ENCODE assay signal across 8 cellular contexts in genomic region chr11:62552931-62553838, GRCh38. TPM values are rescaled to one million over a fixed set of nuclear protein-coding genes. Genes with fewer than 3 reads are reported as not detected.
DNase-seq lines count a peak whose midpoint lies in the region; ATAC-seq and TF ChIP-seq lines count a peak whose summit lies in the region.

No MANE protein-coding gene starts in this region.

- H2BK5ac ChIP-seq in mesendoderm (ENCODE audit: low read length): peak overlapping the region; percentile 21

- ATAC-seq in activated B cell treated with CpG ODN at 0.5 μM for 24 hours (ENCODE audit: low read depth): peak; percentile 16

- TF ChIP-seq EP300 in tibial nerve (IDR thresholded peaks at IDR 0.05): peak; percentile 79 to 97

- H2BK15ac ChIP-seq in mesendoderm (replicated peaks; ENCODE audit: low read depth): no peak overlapping the region

- H3K36me3 Mint-ChIP-seq in CD14-positive monocyte (peaks cover 2 to 8% of the 10 kb centered on the region in 2 donors), activated B cell treated with CpG ODN at 0.5 μM for 24 hours (ENCODE audit: low read depth) (peaks cover 8% of the 10 kb centered on the region)

- no peaks in the 10 kb centered on the region for H3K27me3 ChIP-seq in effector memory CD4-positive, alpha-beta T cell (replicated peaks; ENCODE audit: control insufficient read depth, insufficient read depth, low read length, poor library complexity, severe bottlenecking)
- H3K27me3 ChIP-seq in mesendoderm (ENCODE audit: insufficient read depth, low read length, poor library complexity): no peaks in the 10 kb centered on the region
- no peaks in the 10 kb centered on the region for H3K27me3 ChIP-seq in tibial nerve

- H3K27ac Mint-ChIP-seq in CD14-positive monocyte: peak overlapping the region; percentile 100
- peak overlapping the region; percentile 99 for H3K27ac Mint-ChIP-seq in activated B cell treated with CpG ODN at 0.5 μM for 24 hours

- H3K4me1 Mint-ChIP-seq in CD14-positive monocyte: peaks cover 79% of the 10 kb centered on the region
- peaks cover 84% of the 10 kb centered on the region for H3K4me1 Mint-ChIP-seq in activated B cell treated with CpG ODN at 0.5 μM for 24 hours

- H3K18ac ChIP-seq in mesendoderm (ENCODE audit: low read length): no peak overlapping the region

- H3K79me1 ChIP-seq in mesendoderm (ENCODE audit: low read length): peaks cover 6% of the 10 kb centered on the region

- peak; percentile 25 to 73 for TF ChIP-seq POLR2A in tibial nerve (IDR thresholded peaks at IDR 0.05)

- H3K23ac ChIP-seq in mesendoderm (ENCODE audit: low read length): no peak overlapping the region

- POLR2A ChIA-PET in activated B cell treated with CpG ODN at 0.5 μM for 24 hours (lab: Charles Lee): interaction anchor here (0.7 to 7.4 kb wide), 12 partner anchors 12 to 904 kb away, joined by 3 to 183 read pairs (median 10); partner anchors contain the start of genes C11orf98, CSKMT, EEF1G and HNRNPUL2

- intact Hi-C loops in CD14-positive monocyte (cut with micrococcal nuclease): loop anchor here (1.0 to 5.0 kb wide), 2 partner anchors 10 to 586 kb away; partner anchors contain the start of gene FTH1 (in 1 of the 2)
- intact Hi-C loops in activated B cell treated with CpG ODN at 0.5 μM for 24 hours (cut with micrococcal nuclease): loop anchor here (5.0 to 10.0 kb wide), 4 partner anchors 586 to 1641 kb away; partner anchors contain the start of genes FTH1 and TMEM109

- H3K9me3 ChIP-seq in effector memory CD4-positive, alpha-beta T cell (ENCODE audit: control insufficient read depth, low read length): no peaks in the 10 kb centered on the region
- no peaks in the 10 kb centered on the region for H3K9me3 ChIP-seq in tibial nerve

- H3K9me3 Mint-ChIP-seq in CD14-positive monocyte (no peaks in the 10 kb centered on the region), activated B cell treated with CpG ODN at 0.5 μM for 24 hours (no peaks in the 10 kb centered on the region)

- CTCF ChIA-PET in activated B cell treated with CpG ODN at 0.5 μM for 24 hours (lab: Charles Lee): interaction anchor here (0.9 to 11.9 kb wide), 4 partner anchors 11 to 159 kb away, joined by 3 to 192 read pairs (median 7); partner anchors contain the start of gene EEF1G

- no CpG with 5 or more reads among the region's 16 CpGs for WGBS in mesendoderm (ENCODE audit: extremely low coverage, insufficient coverage, low lambda C conversion rate)
- 2 to 3% methylated on average over 16 of the region's 16 CpGs for WGBS in tibial nerve, 2 donors

- no peak overlapping the region for H4K5ac ChIP-seq in mesendoderm (ENCODE audit: low read length)

- peak overlapping the region; percentile 73 for H3K56ac ChIP-seq in mesendoderm (ENCODE audit: low read length)

- H2BK120ac ChIP-seq in mesendoderm (ENCODE audit: low read depth, low read length): no peak overlapping the region

- H3K4me1 ChIP-seq in effector memory CD4-positive, alpha-beta T cell (ENCODE audit: control insufficient read depth, insufficient read depth, low read length, poor library complexity, severe bottlenecking): peaks cover 76% of the 10 kb centered on the region
- H3K4me1 ChIP-seq in mesendoderm (ENCODE audit: control insufficient read depth, low read depth, low read length): peaks cover 24% of the 10 kb centered on the region
- H3K4me1 ChIP-seq in tibial nerve: peaks cover 12 to 100% (median 84%) of the 10 kb centered on the region in 4 donors

- H3K27me3 Mint-ChIP-seq in CD14-positive monocyte (ENCODE audit: low read depth in 3 of 3) (peaks cover 2 to 22% (median 5%) of the 10 kb centered on the region in 3 donors), activated B cell treated with CpG ODN at 0.5 μM for 24 hours (no peaks in the 10 kb centered on the region)

- no peaks in the 10 kb centered on the region for H3K79me2 ChIP-seq in mesendoderm (ENCODE audit: control insufficient read depth, insufficient read depth, low read length)

- H3K4me2 ChIP-seq in mesendoderm (ENCODE audit: low read length): peak overlapping the region; percentile 3

- no peak overlapping the region for H3K4ac ChIP-seq in mesendoderm (ENCODE audit: low read depth, low read length)

- no peak overlapping the region for H4K8ac ChIP-seq in mesendoderm (ENCODE audit: low read depth, low read length)

- H3K9ac ChIP-seq in mesendoderm (ENCODE audit: low read length): peak overlapping the region; percentile 50

- H3K36me3 ChIP-seq in effector memory CD4-positive, alpha-beta T cell (ENCODE audit: control insufficient read depth, insufficient read depth, low read length): no peaks in the 10 kb centered on the region
- H3K36me3 ChIP-seq in mesendoderm (ENCODE audit: control insufficient read depth, insufficient read depth, low read length): peaks cover 7% of the 10 kb centered on the region
- H3K36me3 ChIP-seq in tibial nerve: peaks cover 0 to 4% (median 0%) of the 10 kb centered on the region in 3 donors

- H3K4me3 Mint-ChIP-seq in CD14-positive monocyte (peak overlapping the region; percentile 70 to 84), activated B cell treated with CpG ODN at 0.5 μM for 24 hours (peak overlapping the region; percentile 69)

- DNase-seq in CD14-positive monocyte (ENCODE audit: low spot score): peak; percentile 89
- peak; percentile 97 for DNase-seq in LHCN-M2 (ENCODE audit: low read depth)
- DNase-seq in activated B cell treated with CpG ODN at 0.5 μM for 24 hours: no peak
- DNase-seq in effector memory CD4-positive, alpha-beta T cell: peak; percentile 41 to 65 (median 59)
- DNase-seq in mesendoderm: peak; percentile 97
- peak; percentile 79 to 83 for DNase-seq in tibial nerve (ENCODE audit: low spot score in 2 of 2)
- no peak for DNase-seq in NCI-H1092 treated with DMSO at 0.1 percent for 48 hours (lab: John Stamatoyannopoulos, UW)
- DNase-seq in NCI-H128 (lab: John Stamatoyannopoulos, UW; ENCODE audit: unreplicated experiment): no peak

- peak overlapping the region; percentile 99 for H3K27ac ChIP-seq in effector memory CD4-positive, alpha-beta T cell (ENCODE audit: insufficient read depth, low read length, poor library complexity, severe bottlenecking)
- H3K27ac ChIP-seq in mesendoderm (ENCODE audit: low read depth, low read length) (peak overlapping the region; percentile 77), tibial nerve (peak overlapping the region; percentile 75 to 98 (median 97))

- TF ChIP-seq CTCF in CD14-positive monocyte (IDR thresholded peaks at IDR 0.05): no peak
- TF ChIP-seq CTCF in activated B cell treated with CpG ODN at 0.5 μM for 24 hours (IDR thresholded peaks at IDR 0.05): no peak
- TF ChIP-seq CTCF in tibial nerve (IDR thresholded peaks at IDR 0.05): peak in 2 of 5 experiments; percentile 25 to 26

- no peak overlapping the region for H2AK5ac ChIP-seq in mesendoderm (ENCODE audit: low read length)

- peak overlapping the region; percentile 30 for H3K4me3 ChIP-seq in effector memory CD4-positive, alpha-beta T cell (ENCODE audit: insufficient read depth, low read depth, low read length, poor library complexity, severe bottlenecking)
- H3K4me3 ChIP-seq in mesendoderm (ENCODE audit: low read length) (no peak overlapping the region), tibial nerve (peak overlapping the region; percentile 0 to 32 (median 14))

RNA-seq across cellular contexts. Expression of gene AHNAK, which starts 6.6 kb away (rescaled TPM):
- 100 to 1,000 TPM in 1 of 2 donors, 10 to 100 TPM in 1; 80.0 to 103 TPM for polyA plus RNA-seq in CD14-positive monocyte
- total RNA-seq in LHCN-M2 (2014; rRNA removed) (313 and 332 TPM in 2 replicates), activated B cell treated with CpG ODN at 0.5 μM for 24 hours (246 and 248 TPM in 2 replicates), tibial nerve (1,000 to 10,000 TPM; 1,417 to 3,061 (median 2,562) TPM)
- 160 TPM for polyA plus RNA-seq in LHCN-M2 (2012)
- polyA plus RNA-seq in mesendoderm (2013, experiment 1 of 2): 4.2 TPM
- 3.9 TPM for polyA plus RNA-seq in mesendoderm (2013, experiment 2 of 2)

RNA-seq across cellular contexts. Expression of gene EEF1G, which starts 20.5 kb away (rescaled TPM):
- 100 to 1,000 TPM; 490 to 491 TPM for polyA plus RNA-seq in CD14-positive monocyte
- total RNA-seq in LHCN-M2 (2014; rRNA removed) (1,532 and 1,571 TPM in 2 replicates), activated B cell treated with CpG ODN at 0.5 μM for 24 hours (2,373 and 2,524 TPM in 2 replicates), tibial nerve (1,000 to 10,000 TPM; 1,003 to 1,250 (median 1,110) TPM)
- 1,893 TPM for polyA plus RNA-seq in LHCN-M2 (2012)
- polyA plus RNA-seq in mesendoderm (2013, experiment 1 of 2): 1,142 TPM
- 1,164 TPM for polyA plus RNA-seq in mesendoderm (2013, experiment 2 of 2)

RNA-seq across cellular contexts. Expression of gene TUT1, which starts 38.1 kb away (rescaled TPM):
- 1 to 10 TPM; 1.8 to 2.1 TPM for polyA plus RNA-seq in CD14-positive monocyte
- total RNA-seq in LHCN-M2 (2014; rRNA removed) (9.0 and 9.8 TPM in 2 replicates), activated B cell treated with CpG ODN at 0.5 μM for 24 hours (27.8 and 30.9 TPM in 2 replicates), tibial nerve (10 to 100 TPM in 3 of 4 donors, 1 to 10 TPM in 1; 8.3 to 18.8 (median 14.2) TPM)
- polyA plus RNA-seq in LHCN-M2 (2012): 8.8 TPM
- polyA plus RNA-seq in mesendoderm (2013, experiment 1 of 2): 12.7 TPM
- 13.0 TPM for polyA plus RNA-seq in mesendoderm (2013, experiment 2 of 2)

RNA-seq across cellular contexts. Expression of gene MTA2, which starts 48.5 kb away (rescaled TPM):
- 10 to 100 TPM; 14.0 to 17.6 TPM for polyA plus RNA-seq in CD14-positive monocyte
- 142 and 149 TPM in 2 replicates for total RNA-seq in LHCN-M2 (2014; rRNA removed)
- polyA plus RNA-seq in LHCN-M2 (2012): 66.8 TPM
- 170 and 175 TPM in 2 replicates for total RNA-seq in activated B cell treated with CpG ODN at 0.5 μM for 24 hours
- polyA plus RNA-seq in mesendoderm (2013, experiment 1 of 2): 75.0 TPM
- polyA plus RNA-seq in mesendoderm (2013, experiment 2 of 2): 74.7 TPM
- 10 to 100 TPM; 79.5 to 95.3 (median 88.8) TPM for total RNA-seq in tibial nerve

RNA-seq across cellular contexts. Expression of gene EML3, which starts 59.4 kb away (rescaled TPM):
- 10 to 100 TPM in 1 of 2 donors, 1 to 10 TPM in 1; 7.2 to 10.6 TPM for polyA plus RNA-seq in CD14-positive monocyte
- total RNA-seq in LHCN-M2 (2014; rRNA removed) (41.5 and 46.8 TPM in 2 replicates), activated B cell treated with CpG ODN at 0.5 μM for 24 hours (115 and 128 TPM in 2 replicates), tibial nerve (100 to 1,000 TPM in 2 of 4 donors, 10 to 100 TPM in 2; 64.9 to 138 (median 93.9) TPM)
- polyA plus RNA-seq in LHCN-M2 (2012): 30.5 TPM
- polyA plus RNA-seq in mesendoderm (2013, experiment 1 of 2): 11.9 TPM
- polyA plus RNA-seq in mesendoderm (2013, experiment 2 of 2): 12.2 TPM

Comparison
In these comparisons a context has a peak if more than half of its experiments do, and no peak if none do; other contexts are left out.
1. DNase-seq: peak in CD14-positive monocyte (single experiment), LHCN-M2 (single experiment), effector memory CD4-positive, alpha-beta T cell (3 of 3), mesendoderm (single experiment) and tibial nerve (2 of 2); none in activated B cell treated with CpG ODN at 0.5 μM for 24 hours (single experiment), NCI-H1092 treated with DMSO at 0.1 percent for 48 hours (single experiment) and NCI-H128 (single experiment).
2. Peak in every context shown above with its lines, with median percentiles within 50 percentile points of each other: H3K27ac ChIP-seq.